1 cellular context compared by ENCODE assay signal in genomic region chr18:3269241-3269640, GRCh38.
TF ChIP-seq lines count a peak whose summit lies in the region.

No MANE protein-coding gene starts in this region.

TF ChIP-seq in GM12878, 131 proteins besides CTCF, POLR2A, EP300 and RAD21:
- TF ChIP-seq SREBF2 (IDR thresholded peaks at IDR 0.05; ENCODE audit: low read length) = no peak
- no peak for TF ChIP-seq STAT3 (IDR thresholded peaks at IDR 0.05; ENCODE audit: low read depth, low read length)
- no peak for TF ChIP-seq RAD51 (IDR thresholded peaks at IDR 0.05)
- no peak for TF ChIP-seq USF1 (IDR thresholded peaks at IDR 0.05; ENCODE audit: borderline replicate concordance, extremely low read length, insufficient read depth, low read depth, low read length)
- no peak for TF ChIP-seq EED (IDR thresholded peaks at IDR 0.05; ENCODE audit: low read depth)
- no peak for TF ChIP-seq BMI1 (IDR thresholded peaks at IDR 0.05; ENCODE audit: borderline replicate concordance)
- TF ChIP-seq ATF2 (IDR thresholded peaks at IDR 0.05; ENCODE audit: low read length) = no peak
- no peak for TF ChIP-seq NBN (IDR thresholded peaks at IDR 0.05)
- no peak for TF ChIP-seq CHD4 (IDR thresholded peaks at IDR 0.05)
- no peak for TF ChIP-seq YBX1 (IDR thresholded peaks at IDR 0.05)
- no peak for TF ChIP-seq E4F1 (IDR thresholded peaks at IDR 0.05; ENCODE audit: borderline replicate concordance, partially characterized antibody)
- TF ChIP-seq MYB (IDR thresholded peaks at IDR 0.05; ENCODE audit: borderline replicate concordance, low read depth, low read length) = no peak
- no peak for TF ChIP-seq SKIL (IDR thresholded peaks at IDR 0.05; ENCODE audit: low read depth, poor library complexity, severe bottlenecking)
- TF ChIP-seq DPF2 (IDR thresholded peaks at IDR 0.05) = no peak
- no peak for TF ChIP-seq PKNOX1 (IDR thresholded peaks at IDR 0.05)
- no peak for TF ChIP-seq CEBPB (IDR thresholded peaks at IDR 0.05; ENCODE audit: borderline replicate concordance in 1 of 2, low read depth in 2 of 2, low read length in 2 of 2)
- TF ChIP-seq NFIC (IDR thresholded peaks at IDR 0.05; ENCODE audit: low read depth, low read length) = no peak
